In genomic region chr3:125188955-125189354, GRCh38 we compare ENCODE assay signal across 26 cellular contexts.
"Had no signal": no experiment of that assay in that cellular context is flagged by ENCODE, and none has a peak within 500 bp of the region (broad histone marks: within the 10 kb centered on the region; RNA-seq: fewer than 3 reads in every experiment).

No MANE protein-coding gene starts in this region.

- H3K36me3 ChIP-seq: neural progenitor cell, ovary, right lobe of liver, sigmoid colon, suprapubic skin, transverse colon, upper lobe of left lung, vagina had no signal

- H3K79me2 ChIP-seq: parathyroid adenoma had no signal

- FAIRE-seq: small intestine had no signal

- ATAC-seq: natural killer cell; psoas muscle; right cardiac atrium; right lobe of liver; stimulated activated memory B cell treated with anti-CD40 and anti-IgM and Interleukin-4, amounts not matched to agents 10 μg/mL and 1 μg/mL and 100 μg/mL, for 72 hours; stimulated activated naive CD8-positive, alpha-beta T cell treated with anti-CD3 and anti-CD28 coated beads, Interleukin-15, amount 100 ng/mL, for 72 hours; stimulated activated naive CD8-positive, alpha-beta T cell treated with anti-CD3 and anti-CD28 coated beads, Interleukin-15, Interleukin-2, amounts not matched to agents 100 U/mL and 50 U/mL, for 24 hours had no signal

- H3K9me3 ChIP-seq: ovary, psoas muscle, right lobe of liver, sigmoid colon, suprapubic skin, testis, tibial artery, transverse colon, upper lobe of left lung, vagina had no signal

- H3K27me3 ChIP-seq: neural progenitor cell, ovary, right lobe of liver, sigmoid colon, suprapubic skin, testis, tibial artery, transverse colon, upper lobe of left lung, vagina had no signal

- H3K27ac ChIP-seq: neural progenitor cell, ovary, parathyroid adenoma, psoas muscle, right lobe of liver, sigmoid colon, suprapubic skin, testis, tibial artery, transverse colon, upper lobe of left lung, vagina had no signal

- H3K4me1 ChIP-seq: psoas muscle, right lobe of liver, upper lobe of left lung had no signal

- H2AFZ ChIP-seq: neural progenitor cell, parathyroid adenoma had no signal

- H3K9ac ChIP-seq: neural progenitor cell, parathyroid adenoma had no signal

- DNase-seq: natural killer cell; occipital lobe; ovary; psoas muscle; right cardiac atrium; right lobe of liver; sigmoid colon; small intestine; stimulated activated CD4-positive, alpha-beta T cell treated with anti-CD3 and anti-CD28 coated beads, Interleukin-15, amount 100 ng/mL, for 24 hours; stimulated activated CD4-positive, alpha-beta T cell treated with anti-CD3 and anti-CD28 coated beads, Interleukin-2, amount 100 ng/mL, for 24 hours; stimulated activated CD4-positive, alpha-beta T cell treated with anti-CD3 and anti-CD28 coated beads, Interleukin-4, amount 100 ng/mL, for 1 hour; stimulated activated CD4-positive, alpha-beta T cell treated with anti-CD3 and anti-CD28 coated beads, Interleukin-4, amount 100 ng/mL, for 4 hours; stimulated activated CD8-positive, alpha-beta memory T cell treated with anti-CD3 and anti-CD28 coated beads, Interleukin-4, amount 100 ng/mL, for 48 hours; stimulated activated naive CD4-positive, alpha-beta T cell; stimulated activated naive CD8-positive, alpha-beta T cell treated with anti-CD3 and anti-CD28 coated beads, Interleukin-15, amount 100 ng/mL, for 72 hours; stimulated activated naive CD8-positive, alpha-beta T cell treated with anti-CD3 and anti-CD28 coated beads, Interleukin-15, Interleukin-2, amounts not matched to agents 100 U/mL and 50 U/mL, for 24 hours; substantia nigra; testis; tibial artery; transverse colon; upper lobe of left lung had no signal

- H3K4me2 ChIP-seq: neural progenitor cell had no signal

- H3K4me3 ChIP-seq: neural progenitor cell, ovary, psoas muscle, right lobe of liver, sigmoid colon, suprapubic skin, testis, tibial artery, transverse colon, upper lobe of left lung, vagina had no signal
